11 cellular contexts compared by ENCODE assay signal in genomic region chr11:112655386-112655785, GRCh38.
DNase-seq lines count a peak whose midpoint lies in the region; ATAC-seq, FAIRE-seq and TF ChIP-seq lines count a peak whose summit lies in the region.
"Had no signal": no experiment of that assay in that cellular context is flagged by ENCODE, and none has a peak within 500 bp of the region (broad histone marks: within the 10 kb centered on the region; RNA-seq: fewer than 3 reads in every experiment).

No MANE protein-coding gene starts in this region.

- H3K4me1 ChIP-seq in pancreas = no peaks in the 10 kb centered on the region
- H3K4me1 ChIP-seq: neural progenitor cell had no signal

- intact Hi-C loops in pancreas (cut with DNase I) = no loop called here

- H3K4me3 ChIP-seq in pancreas = no peak overlapping the region
- H3K4me3 ChIP-seq: neural progenitor cell had no signal

- no peak for TF ChIP-seq CTCF in pancreas (IDR thresholded peaks at IDR 0.05)

- WGBS in pancreas, 2 donors = 30 to 37% methylated on average over 2 of the region's 2 CpGs

- H3K36me3 ChIP-seq in pancreas = no peaks in the 10 kb centered on the region
- H3K36me3 ChIP-seq: neural progenitor cell had no signal

- H3K27ac ChIP-seq in pancreas = no peak overlapping the region
- H3K27ac ChIP-seq: neural progenitor cell had no signal

- ATAC-seq in SK-N-SH treated with all-trans-retinoic acid at 6 μM for 48 hours (peak; percentile 49), pancreas (peak in 3 of 4 donors; percentile 48 to 60 (median 52)), GM18868 (IDR thresholded peaks at IDR 0.05; ENCODE audit: unreplicated experiment) (no peak), HG03097 (IDR thresholded peaks at IDR 0.05; ENCODE audit: low FRiP score, unreplicated experiment) (no peak)
- ATAC-seq: activated T-cell treated with anti-CD3 and anti-CD28 coated beads, Interleukin-2, amount 50 U/mL, for 4 hours had no signal

- DNase-seq in Daoy (ENCODE audit: low read depth) = peak; percentile 24
- DNase-seq in globus pallidus (ENCODE audit: low spot score) = peak; percentile 93
- DNase-seq in pancreas = peak in 2 of 6 donors; percentile 15 to 16
- DNase-seq in activated naive CD4-positive, alpha-beta T cell treated with anti-CD3 and anti-CD28 coated beads, Interleukin-2, amount 50 U/mL, for 16 hours = no peak
- DNase-seq in GM19238 (ENCODE audit: insufficient read length, low spot score) = no peak
- DNase-seq: activated T-cell treated with anti-CD3 and anti-CD28 coated beads, Interleukin-2, amount 50 U/mL, for 4 hours; NCI-H187 had no signal

- H3K27me3 ChIP-seq in pancreas = no peaks in the 10 kb centered on the region
- H3K27me3 ChIP-seq: neural progenitor cell had no signal

- H3K9me3 ChIP-seq in pancreas = no peaks in the 10 kb centered on the region

- no peak for FAIRE-seq in pancreas (lab: Jason Lieb, UNC)

TF ChIP-seq in SK-N-SH treated with all-trans-retinoic acid at 6 μM for 48 hours, 23 proteins besides CTCF, POLR2A, EP300 and RAD21:
- TF ChIP-seq CSRNP3 (CRISPR knock-in tag; IDR thresholded peaks at IDR 0.05) (no peak), PPARA (CRISPR knock-in tag; IDR thresholded peaks at IDR 0.05; ENCODE audit: borderline replicate concordance) (no peak), TOX (CRISPR knock-in tag; IDR thresholded peaks at IDR 0.05; ENCODE audit: borderline replicate concordance) (no peak), TSHZ2 (CRISPR knock-in tag; IDR thresholded peaks at IDR 0.05) (no peak), ESRRG (CRISPR knock-in tag; IDR thresholded peaks at IDR 0.05) (no peak), CSDC2 (CRISPR knock-in tag; IDR thresholded peaks at IDR 0.05) (no peak), ISL1 (CRISPR knock-in tag; IDR thresholded peaks at IDR 0.05) (no peak), SNAI2 (CRISPR knock-in tag; IDR thresholded peaks at IDR 0.05) (no peak), BACH2 (CRISPR knock-in tag; IDR thresholded peaks at IDR 0.05; ENCODE audit: borderline replicate concordance) (no peak), POU6F1 (CRISPR knock-in tag; IDR thresholded peaks at IDR 0.05; ENCODE audit: borderline replicate concordance, low read depth) (no peak), ZC3H10 (CRISPR knock-in tag; IDR thresholded peaks at IDR 0.05) (no peak), ZNF8 (CRISPR knock-in tag; IDR thresholded peaks at IDR 0.05) (no peak), RARB (CRISPR knock-in tag; IDR thresholded peaks at IDR 0.05) (no peak), ZFP30 (CRISPR knock-in tag; IDR thresholded peaks at IDR 0.05) (no peak)

Comparison
In these comparisons a context has a peak if more than half of its experiments do, and no peak if none do; other contexts are left out.
1. DNase-seq: peak in Daoy (single experiment) and globus pallidus (single experiment); none in activated naive CD4-positive, alpha-beta T cell treated with anti-CD3 and anti-CD28 coated beads, Interleukin-2, amount 50 U/mL, for 16 hours (single experiment) and GM19238 (single experiment).
2. ATAC-seq: peak in SK-N-SH treated with all-trans-retinoic acid at 6 μM for 48 hours (single experiment) and pancreas (3 of 4); none in GM18868 (single experiment) and HG03097 (single experiment).